In the genomic region with DNA sequence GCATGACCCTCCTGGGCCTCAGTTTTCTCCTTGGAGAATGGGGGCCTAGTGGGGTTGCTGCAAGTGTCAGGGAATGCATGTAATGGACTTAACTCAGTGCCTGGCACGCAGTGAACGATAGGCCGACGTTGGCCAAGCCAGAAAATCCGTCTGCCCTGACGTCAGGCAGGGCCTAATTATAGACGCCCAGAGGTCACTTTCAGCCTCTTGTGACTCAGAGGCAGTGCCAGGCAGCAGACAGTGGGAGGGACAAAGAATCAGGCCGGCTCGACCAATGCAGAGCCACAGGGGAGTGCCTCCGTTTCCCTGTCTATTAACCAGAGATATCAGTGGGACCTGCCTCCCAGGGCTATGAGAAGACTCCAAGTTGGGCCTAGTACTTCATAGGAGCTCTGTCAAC, we compare ENCODE assay signal across 9 cellular contexts.
A peak's percentile ranks its signal among the peaks of the same experiment; 100 is the strongest.
DNase-seq lines count a peak whose midpoint lies in the region; TF ChIP-seq lines count a peak whose summit lies in the region.
"Had no signal": no experiment of that assay in that cellular context is flagged by ENCODE, and none has a peak within 500 bp of the region (broad histone marks: within the 10 kb centered on the region; RNA-seq: fewer than 3 reads in every experiment).

No MANE protein-coding gene starts in this region.

- H3K4me3 ChIP-seq in mammary epithelial cell (replicated peaks in 1 of 3; ENCODE audit: insufficient read depth in 1 of 3, low read depth in 2 of 3, low read length in 3 of 3) (no peak overlapping the region), fibroblast of pulmonary artery (replicated peaks; ENCODE audit: low read depth, low read length) (no peak overlapping the region)

- WGBS in mammary epithelial cell (ENCODE audit: low coverage, missing lambda C conversion rate), result 94% methylated on average over 10 of the region's 10 CpGs
- WGBS in H9 (ENCODE audit: extremely low coverage, insufficient read length, low lambda C conversion rate), result no CpG with 5 or more reads among the region's 10 CpGs

- in situ Hi-C loops in mammary epithelial cell (cut with MboI; ENCODE audit: low sequenced_read_pairs in 2 of 2), result no loop called here

- no peak overlapping the region for H2BK20ac ChIP-seq in H9 (ENCODE audit: low read depth, low read length, poor library complexity, severe bottlenecking)

- no peaks in the 10 kb centered on the region for H3K36me3 ChIP-seq in mammary epithelial cell (ENCODE audit: insufficient read depth, low read length)

- CTCF ChIA-PET in MCF 10A (lab: Yijun Ruan, JAX) (interaction anchor here (0.6 to 0.7 kb wide), 3 partner anchors 26 to 1022 kb away, joined by 3 to 4 read pairs (median 3); no protein-coding TSS in a partner anchor), mammary epithelial cell (lab: Charles Lee; ENCODE audit: low non-redundant PET) (no interaction called here)

- H3K4me1 ChIP-seq in mammary epithelial cell (ENCODE audit: insufficient read depth, low read length) (no peaks in the 10 kb centered on the region), H9 (ENCODE audit: insufficient read depth, low read length) (no peaks in the 10 kb centered on the region)

- no peaks in the 10 kb centered on the region for H4K20me1 ChIP-seq in mammary epithelial cell (ENCODE audit: insufficient read depth, low read length)
- H4K20me1 ChIP-seq in H9 (ENCODE audit: control insufficient read depth, insufficient read depth, insufficient read length), result peaks cover 3% of the 10 kb centered on the region

- no peak overlapping the region for H4K5ac ChIP-seq in H9 (ENCODE audit: insufficient read length, low read depth, low read length)

- DNase-seq in MCF 10A (ENCODE audit: unreplicated experiment) (peak; percentile 69), mammary epithelial cell (no peak), fibroblast of pulmonary artery (ENCODE audit: low read depth) (peak; percentile 93), neural crest cell (ENCODE audit: low read depth, low spot score) (no peak), NCI-H82 (lab: John Stamatoyannopoulos, UW) (no peak), immature natural killer cell (no peak), H9 (no peak), GM10266 (ENCODE audit: extremely low spot score) (no peak)

- H2AK5ac ChIP-seq in H9 (ENCODE audit: insufficient read length, low read length), result no peak overlapping the region

- H2BK5ac ChIP-seq in H9 (ENCODE audit: insufficient read length, low read length), result no peak overlapping the region

- no peak overlapping the region for H3K4me2 ChIP-seq in mammary epithelial cell (ENCODE audit: insufficient read depth, low read depth, low read length)
- H3K4me2 ChIP-seq in H9 (ENCODE audit: insufficient read depth, insufficient read length, low read length), result no peak overlapping the region

- H3K14ac ChIP-seq in H9 (ENCODE audit: insufficient read depth, low read length), result no peak overlapping the region

- H3K4me1 Mint-ChIP-seq in MCF 10A (ENCODE audit: insufficient read depth, unreplicated experiment), result peaks cover 9% of the 10 kb centered on the region
- H3K4me1 Mint-ChIP-seq in neural crest cell, result peaks cover 40% of the 10 kb centered on the region
- no peaks in the 10 kb centered on the region for H3K4me1 Mint-ChIP-seq in immature natural killer cell
- H3K4me1 Mint-ChIP-seq in H9, result peaks cover 13 to 15% of the 10 kb centered on the region in 2 experiments
- H3K4me1 Mint-ChIP-seq: B cell had no signal

- H3K4ac ChIP-seq in H9 (ENCODE audit: low read depth, low read length), result no peak overlapping the region

- H3K9ac ChIP-seq in mammary epithelial cell (ENCODE audit: insufficient read depth, low read length), result no peak overlapping the region
- H3K9ac ChIP-seq in H9 (ENCODE audit: extremely low read depth, insufficient read length, low read length), result no peak overlapping the region

- H3K36me3 Mint-ChIP-seq in MCF 10A (ENCODE audit: insufficient read depth, unreplicated experiment) (no peaks in the 10 kb centered on the region), neural crest cell (ENCODE audit: low read depth) (no peaks in the 10 kb centered on the region), immature natural killer cell (no peaks in the 10 kb centered on the region), H9 (ENCODE audit: insufficient read depth in 1 of 3, low read depth in 3 of 3) (peaks cover 0 to 22% (median 13%) of the 10 kb centered on the region in 3 experiments; a peak in 6 of 7 replicates)

- H3K27ac Mint-ChIP-seq in MCF 10A (ENCODE audit: low read depth, unreplicated experiment) (no peak overlapping the region), neural crest cell (ENCODE audit: unreplicated experiment) (peak overlapping the region; percentile 96), immature natural killer cell (no peak overlapping the region), H9 (no peak overlapping the region)
- H3K27ac Mint-ChIP-seq: B cell had no signal

- no peak overlapping the region for H3T11ph ChIP-seq in H9 (ENCODE audit: low read length)

- H3K9me3 ChIP-seq in mammary epithelial cell (replicated peaks; ENCODE audit: insufficient read depth, low read length) (no peaks in the 10 kb centered on the region), H9 (ENCODE audit: control insufficient read depth, low read depth, low read length) (no peaks in the 10 kb centered on the region)

- no peaks in the 10 kb centered on the region for H3K27me3 ChIP-seq in mammary epithelial cell (ENCODE audit: insufficient read depth, low read length)
- H3K27me3 ChIP-seq in H9 (ENCODE audit: insufficient read depth, low read length), result no peaks in the 10 kb centered on the region

- TF ChIP-seq CTCF in MCF 10A (IDR thresholded peaks at IDR 0.05; ENCODE audit: unreplicated experiment), result no peak
- no peak for TF ChIP-seq CTCF in mammary epithelial cell (conservative IDR thresholded peaks at IDR 0.05 in 1 of 2, IDR thresholded peaks at IDR 0.05 in 1 of 2; ENCODE audit: extremely low read depth in 1 of 2, insufficient read depth in 1 of 2, low read depth in 1 of 2, low read length in 2 of 2)
- no peak for TF ChIP-seq CTCF in fibroblast of pulmonary artery (IDR thresholded peaks at IDR 0.05; ENCODE audit: low read length, missing control alignments)
- no peak for TF ChIP-seq CTCF in neural crest cell (conservative IDR thresholded peaks at IDR 0.05)
- TF ChIP-seq CTCF in H9 (conservative IDR thresholded peaks at IDR 0.05), result no peak
- TF ChIP-seq CTCF in GM10266 (IDR thresholded peaks at IDR 0.05; ENCODE audit: control insufficient read depth, insufficient read depth, low read depth, missing control alignments), result no peak

- H3K79me1 ChIP-seq in H9 (ENCODE audit: insufficient read depth, low read depth, low read length, poor library complexity, severe bottlenecking), result no peaks in the 10 kb centered on the region

- POLR2A ChIA-PET in MCF 10A (lab: Yijun Ruan, JAX), result no interaction called here

- dilution Hi-C loops in mammary epithelial cell (cut with HindIII; ENCODE audit: low sequenced_read_pairs), result no loop called here

- H3K23ac ChIP-seq in H9 (ENCODE audit: insufficient read length, low read depth, low read length), result no peak overlapping the region

- H4K8ac ChIP-seq in H9 (replicated peaks; ENCODE audit: insufficient read length, low read depth, low read length), result no peak overlapping the region

- no peak overlapping the region for H3K56ac ChIP-seq in H9 (ENCODE audit: insufficient read length, low read depth, low read length)

- H3K27me3 Mint-ChIP-seq in MCF 10A (ENCODE audit: insufficient read depth, unreplicated experiment) (no peaks in the 10 kb centered on the region), neural crest cell (ENCODE audit: low read depth) (no peaks in the 10 kb centered on the region), immature natural killer cell (ENCODE audit: low read depth in 3 of 3) (peaks cover 2 to 3% (median 3%) of the 10 kb centered on the region in 3 donors), H9 (ENCODE audit: low read depth) (no peaks in the 10 kb centered on the region)

- no peak overlapping the region for H3K18ac ChIP-seq in H9 (ENCODE audit: insufficient read length, low read depth, low read length)

- no peak overlapping the region for H4K91ac ChIP-seq in H9 (ENCODE audit: insufficient read length, low read depth, low read length)

- H3K27ac ChIP-seq in mammary epithelial cell (ENCODE audit: insufficient read depth, low read depth, low read length), result no peak overlapping the region
- H3K27ac ChIP-seq in H9 (ENCODE audit: insufficient read length, low read depth, low read length), result no peak overlapping the region

- no peak overlapping the region for H2BK12ac ChIP-seq in H9 (ENCODE audit: insufficient read length, low read depth, low read length)

- no peak overlapping the region for H2BK120ac ChIP-seq in H9 (ENCODE audit: low read depth, low read length, poor library complexity, severe bottlenecking)

- H3K9me3 Mint-ChIP-seq in MCF 10A (ENCODE audit: unreplicated experiment) (no peaks in the 10 kb centered on the region), neural crest cell (peaks cover 7% of the 10 kb centered on the region), immature natural killer cell (no peaks in the 10 kb centered on the region), H9 (no peaks in the 10 kb centered on the region)

- intact Hi-C loops in MCF 10A (cut with micrococcal nuclease), result no loop called here
- intact Hi-C loops in mammary epithelial cell (cut with micrococcal nuclease), result no loop called here

- H3K4me3 Mint-ChIP-seq in MCF 10A (ENCODE audit: unreplicated experiment) (no peak overlapping the region), neural crest cell (no peak overlapping the region), immature natural killer cell (no peak overlapping the region), H9 (no peak overlapping the region)
- H3K4me3 Mint-ChIP-seq: B cell had no signal

- H3K23me2 ChIP-seq in H9 (ENCODE audit: insufficient read length, low read depth, low read length, poor library complexity, severe bottlenecking), result no peaks in the 10 kb centered on the region

- no peak overlapping the region for H2AFZ ChIP-seq in mammary epithelial cell (ENCODE audit: low read depth, low read length)
- no peak overlapping the region for H2AFZ ChIP-seq in H9 (ENCODE audit: low read length)

- no peak overlapping the region for H2BK15ac ChIP-seq in H9 (ENCODE audit: low read depth, low read length)

- BruUV-seq in MCF 10A (replicated peaks; lab: Mats Ljungman, UMichigan) (no TSS peak), mammary epithelial cell (replicated peaks; lab: Mats Ljungman, UMichigan) (no TSS peak)

- H3K79me2 ChIP-seq in mammary epithelial cell (ENCODE audit: insufficient read depth, low read length) (no peaks in the 10 kb centered on the region), H9 (ENCODE audit: insufficient read depth, low read length) (no peaks in the 10 kb centered on the region)

Comparison
In these comparisons a context has a peak if more than half of its experiments do, and no peak if none do; other contexts are left out.
1. DNase-seq: peak in MCF 10A (single experiment) and fibroblast of pulmonary artery (single experiment); none in mammary epithelial cell (single experiment), neural crest cell (single experiment), NCI-H82 (single experiment), immature natural killer cell (0 of 3), H9 (single experiment) and GM10266 (single experiment).